Comparison of ENCODE assay signal across 1 cellular context in the genomic region with DNA sequence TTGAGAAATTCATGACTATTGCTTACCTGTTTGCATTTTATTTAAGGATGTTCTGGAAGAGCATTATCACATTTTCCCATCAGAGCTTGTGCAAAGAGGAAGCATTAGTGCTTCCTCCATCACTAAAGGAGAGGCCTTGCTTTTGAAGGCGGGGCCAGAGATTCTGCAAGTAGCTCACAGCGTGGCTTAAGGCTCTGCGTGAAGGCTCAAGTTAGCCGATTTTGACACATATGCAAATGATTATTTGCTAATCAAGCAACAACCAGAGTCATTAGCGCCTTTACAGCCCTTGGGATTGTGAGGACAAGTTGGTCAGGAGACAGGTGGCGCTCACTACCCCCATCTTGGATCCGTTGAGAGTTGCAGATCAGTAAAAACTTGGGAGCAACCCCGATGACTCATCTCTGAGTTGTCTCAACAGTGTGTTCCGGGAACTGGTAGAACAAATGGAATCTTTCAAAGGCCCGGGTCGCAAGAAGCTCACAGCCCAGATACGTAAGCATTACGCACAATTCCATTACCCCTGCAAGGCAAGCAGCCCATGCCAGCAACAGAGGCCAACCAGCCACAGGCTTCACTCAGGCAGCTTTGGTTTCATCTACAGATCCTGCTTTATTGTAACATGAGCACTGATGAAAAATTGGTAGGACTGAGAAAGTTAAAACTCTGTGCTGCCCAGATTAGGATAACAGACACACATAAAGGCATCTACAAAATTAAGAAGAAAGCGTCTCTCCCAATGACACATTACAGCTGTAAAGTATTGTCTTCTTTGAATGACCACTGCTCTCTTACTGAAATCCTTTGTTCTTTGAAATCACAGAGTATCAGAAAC.
TF ChIP-seq lines count a peak whose summit lies in the region.

No MANE protein-coding gene starts in this region.

TF ChIP-seq in HepG2, 621 proteins besides CTCF, POLR2A, EP300 and RAD21 (continued from another document and continues in another):
- TF ChIP-seq, protein P1, sequence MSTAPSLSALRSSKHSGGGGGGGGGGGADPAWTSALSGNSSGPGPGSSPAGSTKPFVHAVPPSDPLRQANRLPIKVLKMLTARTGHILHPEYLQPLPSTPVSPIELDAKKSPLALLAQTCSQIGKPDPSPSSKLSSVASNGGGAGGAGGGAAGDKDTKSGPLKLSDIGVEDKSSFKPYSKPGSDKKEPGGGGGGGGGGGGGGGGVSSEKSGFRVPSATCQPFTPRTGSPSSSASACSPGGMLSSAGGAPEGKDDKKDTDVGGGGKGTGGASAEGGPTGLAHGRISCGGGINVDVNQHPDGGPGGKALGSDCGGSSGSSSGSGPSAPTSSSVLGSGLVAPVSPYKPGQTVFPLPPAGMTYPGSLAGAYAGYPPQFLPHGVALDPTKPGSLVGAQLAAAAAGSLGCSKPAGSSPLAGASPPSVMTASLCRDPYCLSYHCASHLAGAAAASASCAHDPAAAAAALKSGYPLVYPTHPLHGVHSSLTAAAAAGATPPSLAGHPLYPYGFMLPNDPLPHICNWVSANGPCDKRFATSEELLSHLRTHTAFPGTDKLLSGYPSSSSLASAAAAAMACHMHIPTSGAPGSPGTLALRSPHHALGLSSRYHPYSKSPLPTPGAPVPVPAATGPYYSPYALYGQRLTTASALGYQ (CRISPR knock-in tag; IDR thresholded peaks at IDR 0.05): no peak
- TF ChIP-seq ARHGAP35 (CRISPR knock-in tag; IDR thresholded peaks at IDR 0.05; ENCODE audit: borderline replicate concordance): peak; percentile 85; the same call in 1 of the 2 replicates
- no peak for TF ChIP-seq ZNF879 (CRISPR knock-in tag; IDR thresholded peaks at IDR 0.05)
- TF ChIP-seq MZF1 (CRISPR knock-in tag; IDR thresholded peaks at IDR 0.05; ENCODE audit: borderline replicate concordance): no peak
- no peak for TF ChIP-seq ZNF556 (CRISPR knock-in tag; IDR thresholded peaks at IDR 0.05; ENCODE audit: borderline replicate concordance)
- no peak for TF ChIP-seq U2AF1 (optimal IDR thresholded peaks at IDR 0.05; ENCODE audit: low read depth, low read length)
- TF ChIP-seq ZNF605 (CRISPR knock-in tag; IDR thresholded peaks at IDR 0.05): peak; percentile 64; the same call in 1 of the 2 replicates
- TF ChIP-seq ZNF343 (CRISPR knock-in tag; IDR thresholded peaks at IDR 0.05): peak; percentile 28; the same call in 1 of the 2 replicates
- no peak; the same call in 1 of the 2 replicates for TF ChIP-seq GTF2F1 (IDR thresholded peaks at IDR 0.05; ENCODE audit: low read length)
- TF ChIP-seq ZNF30 (CRISPR knock-in tag; IDR thresholded peaks at IDR 0.05): no peak
- TF ChIP-seq ZNF674 (CRISPR knock-in tag; IDR thresholded peaks at IDR 0.05; ENCODE audit: low read depth): no peak
- TF ChIP-seq MBD4 (IDR thresholded peaks at IDR 0.05; ENCODE audit: borderline replicate concordance, low read length): peak; percentile 32
- TF ChIP-seq EEA1 (CRISPR knock-in tag; IDR thresholded peaks at IDR 0.05; ENCODE audit: borderline replicate concordance): peak; percentile 85; the same call in 1 of the 2 replicates
- peak; percentile 68 for TF ChIP-seq PHF21A (CRISPR knock-in tag; IDR thresholded peaks at IDR 0.05)
- no peak for TF ChIP-seq ZNF567 (CRISPR knock-in tag; IDR thresholded peaks at IDR 0.05; ENCODE audit: borderline replicate concordance)
- TF ChIP-seq, protein P2, sequence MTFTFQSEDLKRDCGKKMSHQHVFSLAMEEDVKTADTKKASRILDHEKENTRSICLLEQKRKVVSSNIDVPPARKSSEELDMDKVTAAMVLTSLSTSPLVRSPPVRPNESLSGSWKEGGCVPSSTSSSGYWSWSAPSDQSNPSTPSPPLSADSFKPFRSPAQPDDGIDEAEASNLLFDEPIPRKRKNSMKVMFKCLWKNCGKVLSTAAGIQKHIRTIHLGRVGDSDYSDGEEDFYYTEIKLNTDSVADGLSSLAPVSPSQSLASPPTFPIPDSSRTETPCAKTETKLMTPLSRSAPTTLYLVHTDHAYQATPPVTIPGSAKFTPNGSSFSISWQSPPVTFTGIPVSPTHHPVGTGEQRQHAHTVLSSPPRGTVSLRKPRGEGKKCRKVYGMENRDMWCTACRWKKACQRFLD (CRISPR knock-in tag; IDR thresholded peaks at IDR 0.05; ENCODE audit: borderline replicate concordance): no peak; the same call in none of the 2 replicates
- TF ChIP-seq, protein P3, sequence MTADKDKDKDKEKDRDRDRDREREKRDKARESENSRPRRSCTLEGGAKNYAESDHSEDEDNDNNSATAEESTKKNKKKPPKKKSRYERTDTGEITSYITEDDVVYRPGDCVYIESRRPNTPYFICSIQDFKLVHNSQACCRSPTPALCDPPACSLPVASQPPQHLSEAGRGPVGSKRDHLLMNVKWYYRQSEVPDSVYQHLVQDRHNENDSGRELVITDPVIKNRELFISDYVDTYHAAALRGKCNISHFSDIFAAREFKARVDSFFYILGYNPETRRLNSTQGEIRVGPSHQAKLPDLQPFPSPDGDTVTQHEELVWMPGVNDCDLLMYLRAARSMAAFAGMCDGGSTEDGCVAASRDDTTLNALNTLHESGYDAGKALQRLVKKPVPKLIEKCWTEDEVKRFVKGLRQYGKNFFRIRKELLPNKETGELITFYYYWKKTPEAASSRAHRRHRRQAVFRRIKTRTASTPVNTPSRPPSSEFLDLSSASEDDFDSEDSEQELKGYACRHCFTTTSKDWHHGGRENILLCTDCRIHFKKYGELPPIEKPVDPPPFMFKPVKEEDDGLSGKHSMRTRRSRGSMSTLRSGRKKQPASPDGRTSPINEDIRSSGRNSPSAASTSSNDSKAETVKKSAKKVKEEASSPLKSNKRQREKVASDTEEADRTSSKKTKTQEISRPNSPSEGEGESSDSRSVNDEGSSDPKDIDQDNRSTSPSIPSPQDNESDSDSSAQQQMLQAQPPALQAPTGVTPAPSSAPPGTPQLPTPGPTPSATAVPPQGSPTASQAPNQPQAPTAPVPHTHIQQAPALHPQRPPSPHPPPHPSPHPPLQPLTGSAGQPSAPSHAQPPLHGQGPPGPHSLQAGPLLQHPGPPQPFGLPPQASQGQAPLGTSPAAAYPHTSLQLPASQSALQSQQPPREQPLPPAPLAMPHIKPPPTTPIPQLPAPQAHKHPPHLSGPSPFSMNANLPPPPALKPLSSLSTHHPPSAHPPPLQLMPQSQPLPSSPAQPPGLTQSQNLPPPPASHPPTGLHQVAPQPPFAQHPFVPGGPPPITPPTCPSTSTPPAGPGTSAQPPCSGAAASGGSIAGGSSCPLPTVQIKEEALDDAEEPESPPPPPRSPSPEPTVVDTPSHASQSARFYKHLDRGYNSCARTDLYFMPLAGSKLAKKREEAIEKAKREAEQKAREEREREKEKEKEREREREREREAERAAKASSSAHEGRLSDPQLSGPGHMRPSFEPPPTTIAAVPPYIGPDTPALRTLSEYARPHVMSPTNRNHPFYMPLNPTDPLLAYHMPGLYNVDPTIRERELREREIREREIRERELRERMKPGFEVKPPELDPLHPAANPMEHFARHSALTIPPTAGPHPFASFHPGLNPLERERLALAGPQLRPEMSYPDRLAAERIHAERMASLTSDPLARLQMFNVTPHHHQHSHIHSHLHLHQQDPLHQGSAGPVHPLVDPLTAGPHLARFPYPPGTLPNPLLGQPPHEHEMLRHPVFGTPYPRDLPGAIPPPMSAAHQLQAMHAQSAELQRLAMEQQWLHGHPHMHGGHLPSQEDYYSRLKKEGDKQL (CRISPR knock-in tag; IDR thresholded peaks at IDR 0.05; ENCODE audit: low read depth): no peak
- TF ChIP-seq ZNF670 (CRISPR knock-in tag; IDR thresholded peaks at IDR 0.05; ENCODE audit: borderline replicate concordance): no peak; the same call in 1 of the 2 replicates
- TF ChIP-seq, protein P4, sequence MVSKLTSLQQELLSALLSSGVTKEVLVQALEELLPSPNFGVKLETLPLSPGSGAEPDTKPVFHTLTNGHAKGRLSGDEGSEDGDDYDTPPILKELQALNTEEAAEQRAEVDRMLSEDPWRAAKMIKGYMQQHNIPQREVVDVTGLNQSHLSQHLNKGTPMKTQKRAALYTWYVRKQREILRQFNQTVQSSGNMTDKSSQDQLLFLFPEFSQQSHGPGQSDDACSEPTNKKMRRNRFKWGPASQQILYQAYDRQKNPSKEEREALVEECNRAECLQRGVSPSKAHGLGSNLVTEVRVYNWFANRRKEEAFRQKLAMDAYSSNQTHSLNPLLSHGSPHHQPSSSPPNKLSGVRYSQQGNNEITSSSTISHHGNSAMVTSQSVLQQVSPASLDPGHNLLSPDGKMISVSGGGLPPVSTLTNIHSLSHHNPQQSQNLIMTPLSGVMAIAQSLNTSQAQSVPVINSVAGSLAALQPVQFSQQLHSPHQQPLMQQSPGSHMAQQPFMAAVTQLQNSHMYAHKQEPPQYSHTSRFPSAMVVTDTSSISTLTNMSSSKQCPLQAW (CRISPR knock-in tag; IDR thresholded peaks at IDR 0.05): no peak
- TF ChIP-seq SCMH1 (CRISPR knock-in tag; IDR thresholded peaks at IDR 0.05; ENCODE audit: borderline replicate concordance): no peak
- TF ChIP-seq RORA (CRISPR knock-in tag; IDR thresholded peaks at IDR 0.05): no peak
- no peak; the same call in 1 of the 2 replicates for TF ChIP-seq KLF9 (CRISPR knock-in tag; IDR thresholded peaks at IDR 0.05; ENCODE audit: low read depth)
- TF ChIP-seq, protein P5, sequence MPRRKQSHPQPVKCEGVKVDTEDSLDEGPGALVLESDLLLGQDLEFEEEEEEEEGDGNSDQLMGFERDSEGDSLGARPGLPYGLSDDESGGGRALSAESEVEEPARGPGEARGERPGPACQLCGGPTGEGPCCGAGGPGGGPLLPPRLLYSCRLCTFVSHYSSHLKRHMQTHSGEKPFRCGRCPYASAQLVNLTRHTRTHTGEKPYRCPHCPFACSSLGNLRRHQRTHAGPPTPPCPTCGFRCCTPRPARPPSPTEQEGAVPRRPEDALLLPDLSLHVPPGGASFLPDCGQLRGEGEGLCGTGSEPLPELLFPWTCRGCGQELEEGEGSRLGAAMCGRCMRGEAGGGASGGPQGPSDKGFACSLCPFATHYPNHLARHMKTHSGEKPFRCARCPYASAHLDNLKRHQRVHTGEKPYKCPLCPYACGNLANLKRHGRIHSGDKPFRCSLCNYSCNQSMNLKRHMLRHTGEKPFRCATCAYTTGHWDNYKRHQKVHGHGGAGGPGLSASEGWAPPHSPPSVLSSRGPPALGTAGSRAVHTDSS (CRISPR knock-in tag; conservative IDR thresholded peaks at IDR 0.05): no peak
- TF ChIP-seq ZNF629 (CRISPR knock-in tag; conservative IDR thresholded peaks at IDR 0.05): 0 out of 2 replicates have a peak, but pooled peaks have one; percentile 23
- TF ChIP-seq ESRRA (CRISPR knock-in tag; IDR thresholded peaks at IDR 0.05; ENCODE audit: low read depth): no peak; the same call in 1 of the 2 replicates
- TF ChIP-seq TMF1 (CRISPR knock-in tag; IDR thresholded peaks at IDR 0.05; ENCODE audit: low read depth): peak; percentile 32; the same call in 1 of the 2 replicates
- TF ChIP-seq PCBP1 (IDR thresholded peaks at IDR 0.05; ENCODE audit: borderline replicate concordance, low read depth, low read length): no peak
- TF ChIP-seq POLR2AphosphoS2 (IDR thresholded peaks at IDR 0.05; ENCODE audit: low read depth, low read length): no peak
- TF ChIP-seq, protein P6, sequence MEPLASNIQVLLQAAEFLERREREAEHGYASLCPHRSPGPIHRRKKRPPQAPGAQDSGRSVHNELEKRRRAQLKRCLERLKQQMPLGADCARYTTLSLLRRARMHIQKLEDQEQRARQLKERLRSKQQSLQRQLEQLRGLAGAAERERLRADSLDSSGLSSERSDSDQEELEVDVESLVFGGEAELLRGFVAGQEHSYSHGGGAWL (CRISPR knock-in tag; IDR thresholded peaks at IDR 0.05): peak; percentile 54; the same call in 1 of the 2 replicates
- TF ChIP-seq ZNF737 (CRISPR knock-in tag; IDR thresholded peaks at IDR 0.05; ENCODE audit: borderline replicate concordance): no peak
- TF ChIP-seq ZNF850 (CRISPR knock-in tag; conservative IDR thresholded peaks at IDR 0.05): no peak
- TF ChIP-seq TBP (CRISPR knock-in tag; IDR thresholded peaks at IDR 0.05): no peak
- TF ChIP-seq, protein P7, sequence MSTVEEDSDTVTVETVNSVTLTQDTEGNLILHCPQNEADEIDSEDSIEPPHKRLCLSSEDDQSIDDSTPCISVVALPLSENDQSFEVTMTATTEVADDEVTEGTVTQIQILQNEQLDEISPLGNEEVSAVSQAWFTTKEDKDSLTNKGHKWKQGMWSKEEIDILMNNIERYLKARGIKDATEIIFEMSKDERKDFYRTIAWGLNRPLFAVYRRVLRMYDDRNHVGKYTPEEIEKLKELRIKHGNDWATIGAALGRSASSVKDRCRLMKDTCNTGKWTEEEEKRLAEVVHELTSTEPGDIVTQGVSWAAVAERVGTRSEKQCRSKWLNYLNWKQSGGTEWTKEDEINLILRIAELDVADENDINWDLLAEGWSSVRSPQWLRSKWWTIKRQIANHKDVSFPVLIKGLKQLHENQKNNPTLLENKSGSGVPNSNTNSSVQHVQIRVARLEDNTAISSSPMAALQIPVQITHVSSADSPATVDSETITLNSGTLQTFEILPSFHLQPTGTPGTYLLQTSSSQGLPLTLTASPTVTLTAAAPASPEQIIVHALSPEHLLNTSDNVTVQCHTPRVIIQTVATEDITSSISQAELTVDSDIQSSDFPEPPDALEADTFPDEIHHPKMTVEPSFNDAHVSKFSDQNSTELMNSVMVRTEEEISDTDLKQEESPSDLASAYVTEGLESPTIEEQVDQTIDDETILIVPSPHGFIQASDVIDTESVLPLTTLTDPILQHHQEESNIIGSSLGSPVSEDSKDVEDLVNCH (CRISPR knock-in tag; IDR thresholded peaks at IDR 0.05): no peak
- TF ChIP-seq ZBTB20 (CRISPR knock-in tag; IDR thresholded peaks at IDR 0.05; ENCODE audit: borderline replicate concordance, low read depth): peak; percentile 81; the same call in 1 of the 2 replicates
- TF ChIP-seq ZNF207 (IDR thresholded peaks at IDR 0.05; ENCODE audit: borderline replicate concordance): no peak
- TF ChIP-seq, protein P8, sequence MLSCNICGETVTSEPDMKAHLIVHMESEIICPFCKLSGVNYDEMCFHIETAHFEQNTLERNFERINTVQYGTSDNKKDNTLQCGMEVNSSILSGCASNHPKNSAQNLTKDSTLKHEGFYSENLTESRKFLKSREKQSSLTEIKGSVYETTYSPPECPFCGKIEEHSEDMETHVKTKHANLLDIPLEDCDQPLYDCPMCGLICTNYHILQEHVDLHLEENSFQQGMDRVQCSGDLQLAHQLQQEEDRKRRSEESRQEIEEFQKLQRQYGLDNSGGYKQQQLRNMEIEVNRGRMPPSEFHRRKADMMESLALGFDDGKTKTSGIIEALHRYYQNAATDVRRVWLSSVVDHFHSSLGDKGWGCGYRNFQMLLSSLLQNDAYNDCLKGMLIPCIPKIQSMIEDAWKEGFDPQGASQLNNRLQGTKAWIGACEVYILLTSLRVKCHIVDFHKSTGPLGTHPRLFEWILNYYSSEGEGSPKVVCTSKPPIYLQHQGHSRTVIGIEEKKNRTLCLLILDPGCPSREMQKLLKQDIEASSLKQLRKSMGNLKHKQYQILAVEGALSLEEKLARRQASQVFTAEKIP (CRISPR knock-in tag; IDR thresholded peaks at IDR 0.05; ENCODE audit: borderline replicate concordance): no peak
- TF ChIP-seq ERF (CRISPR knock-in tag; IDR thresholded peaks at IDR 0.05): peak; percentile 78
